In the genomic region with DNA sequence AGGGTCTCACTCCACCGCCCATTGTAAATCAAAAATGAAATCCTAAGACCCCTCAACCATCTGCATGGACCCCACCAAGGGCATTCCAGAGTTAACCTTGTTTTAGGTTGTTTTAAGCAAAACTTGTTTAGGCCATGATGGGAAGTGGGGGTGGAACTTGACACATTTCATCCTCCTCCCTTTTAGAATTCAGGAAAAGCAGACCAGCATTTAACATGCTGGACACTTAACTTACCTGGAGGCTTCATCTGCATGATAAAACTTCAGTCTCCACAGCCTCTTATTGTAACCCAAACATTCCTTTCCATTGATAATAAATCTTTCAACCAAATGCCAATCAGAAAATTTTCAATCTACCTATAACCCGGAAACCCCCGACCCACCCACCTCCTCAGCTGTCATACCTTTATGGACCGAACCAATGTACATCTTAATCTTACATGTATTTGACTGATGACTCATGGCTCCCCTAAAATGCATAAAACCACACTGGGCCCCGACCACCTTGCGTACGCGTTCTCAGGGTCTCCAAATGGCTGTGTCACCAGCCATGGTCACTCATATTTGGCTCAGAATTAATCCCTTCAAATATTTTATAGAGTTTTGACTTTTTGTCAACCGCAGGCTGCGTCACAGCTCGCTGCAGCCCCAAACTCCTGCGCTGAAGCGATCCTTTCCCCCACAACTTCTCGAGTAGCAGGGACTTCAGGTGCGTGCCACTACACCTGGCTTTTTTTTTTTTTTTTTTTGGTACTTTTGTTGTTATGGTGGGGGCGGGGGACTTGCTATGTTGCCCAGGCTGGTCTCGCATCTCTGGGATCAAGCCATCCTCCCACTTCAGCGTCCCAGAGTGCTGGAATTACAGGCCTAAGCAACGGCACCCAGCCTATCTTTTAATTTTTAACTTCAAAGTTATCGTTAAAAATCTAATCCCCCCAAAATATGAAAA, we compare ENCODE assay signal across 8 cellular contexts. TPM values are rescaled to one million over a fixed set of nuclear protein-coding genes. Genes with fewer than 3 reads are reported as not detected.
DNase-seq lines count a peak whose midpoint lies in the region; ATAC-seq and TF ChIP-seq lines count a peak whose summit lies in the region.

No MANE protein-coding gene starts in this region.

- no peaks in the 10 kb centered on the region for H3K36me3 ChIP-seq in ES-I3 (ENCODE audit: insufficient read depth, low read length)
- peaks cover 9% of the 10 kb centered on the region for H3K36me3 ChIP-seq in RWPE2 (ENCODE audit: low read depth)
- H3K36me3 ChIP-seq in esophagus squamous epithelium = peaks cover 0 to 33% (median 0%) of the 10 kb centered on the region in 3 donors
- no peaks in the 10 kb centered on the region for H3K36me3 ChIP-seq in prostate gland

- peaks cover 15% of the 10 kb centered on the region for H3K4me1 ChIP-seq in ES-I3 (ENCODE audit: insufficient read depth, low read length)
- H3K4me1 ChIP-seq in RWPE2 (ENCODE audit: insufficient read depth, poor library complexity, severe bottlenecking) = peaks cover 9% of the 10 kb centered on the region
- peaks cover 9 to 25% (median 12%) of the 10 kb centered on the region in 3 donors for H3K4me1 ChIP-seq in esophagus squamous epithelium
- H3K4me1 ChIP-seq in prostate gland (replicated peaks) = peaks cover 5% of the 10 kb centered on the region

- no peak for TF ChIP-seq POLR2A in esophagus squamous epithelium (IDR thresholded peaks at IDR 0.05)
- TF ChIP-seq POLR2A in prostate gland (IDR thresholded peaks at IDR 0.05) = no peak

- H3K4me3 ChIP-seq in RWPE2 (ENCODE audit: severe bottlenecking) = peak overlapping the region; percentile 60
- peak overlapping the region; percentile 81 to 93 (median 88) for H3K4me3 ChIP-seq in esophagus squamous epithelium
- peak overlapping the region; percentile 76 to 92 for H3K4me3 ChIP-seq in prostate gland

- TF ChIP-seq CTCF in RWPE2 (IDR thresholded peaks at IDR 0.05; ENCODE audit: poor library complexity, severe bottlenecking) (no peak), esophagus squamous epithelium (IDR thresholded peaks at IDR 0.05) (no peak), prostate gland (IDR thresholded peaks at IDR 0.05) (no peak)

- ATAC-seq in RWPE2 (ENCODE audit: low read depth) (no peak), HG03378 (IDR thresholded peaks at IDR 0.05; ENCODE audit: unreplicated experiment) (no peak), GM21737 (IDR thresholded peaks at IDR 0.05; ENCODE audit: unreplicated experiment) (no peak)

- H3K9me3 ChIP-seq in ES-I3 (ENCODE audit: control insufficient read depth, insufficient read depth, low read length) (no peaks in the 10 kb centered on the region), RWPE2 (ENCODE audit: severe bottlenecking) (no peaks in the 10 kb centered on the region), esophagus squamous epithelium (no peaks in the 10 kb centered on the region), prostate gland (no peaks in the 10 kb centered on the region)

- peak overlapping the region; percentile 96 for H3K9ac ChIP-seq in ES-I3 (ENCODE audit: low read depth, low read length)

- H3K27ac ChIP-seq in RWPE2 (ENCODE audit: poor library complexity, severe bottlenecking) (peak overlapping the region; percentile 62), esophagus squamous epithelium (peak overlapping the region; percentile 97 to 100 (median 100)), prostate gland (no peak overlapping the region)

- 59 to 61% methylated on average over 20 of the region's 20 CpGs for WGBS in esophagus squamous epithelium, 2 donors
- WGBS in prostate gland = 66% methylated on average over 20 of the region's 20 CpGs

- H3K27me3 ChIP-seq in RWPE2 (ENCODE audit: insufficient read depth, poor library complexity, severe bottlenecking) = no peaks in the 10 kb centered on the region
- no peaks in the 10 kb centered on the region for H3K27me3 ChIP-seq in esophagus squamous epithelium
- no peaks in the 10 kb centered on the region for H3K27me3 ChIP-seq in prostate gland (replicated peaks; ENCODE audit: insufficient read depth)

- DNase-seq in RWPE2 (ENCODE audit: low spot score) = no peak
- no peak for DNase-seq in esophagus squamous epithelium (lab: John Stamatoyannopoulos, UW)
- no peak for DNase-seq in prostate gland (ENCODE audit: low spot score)
- no peak for DNase-seq in mucosa of gallbladder (ENCODE audit: low spot score)
- DNase-seq in effector CD8-positive, alpha-beta T cell (lab: John Stamatoyannopoulos, UW) = no peak

- intact Hi-C loops in esophagus squamous epithelium (cut with DNase I) = no loop called here
- intact Hi-C loops in prostate gland (cut with DNase I) = no loop called here

RNA-seq across cellular contexts. Expression of gene MPPE1, which starts 0.9 kb away (rescaled TPM):
- total RNA-seq in esophagus squamous epithelium = 10 to 100 TPM; 13.9 to 22.4 (median 15.6) TPM
- 10 to 100 TPM; 19.3 to 29.1 TPM for total RNA-seq in prostate gland
- total RNA-seq in mucosa of gallbladder = 56.7 TPM

RNA-seq across cellular contexts. Expression of gene CHMP1B, which starts 56.0 kb away (rescaled TPM):
- total RNA-seq in esophagus squamous epithelium (10 to 100 TPM; 35.3 to 48.3 (median 42.3) TPM), prostate gland (10 to 100 TPM; 42.8 to 50.0 TPM), mucosa of gallbladder (50.4 TPM)

Comparison
In these comparisons a context has a peak if more than half of its experiments do, and no peak if none do; other contexts are left out.
1. H3K27ac ChIP-seq: peak in RWPE2 (single experiment) and esophagus squamous epithelium (4 of 4); none in prostate gland (0 of 2).
2. Peak in every context shown above with its lines, with median percentiles within 50 percentile points of each other: H3K4me3 ChIP-seq.